In genomic region chrX:21985332-21985777, GRCh38 we compare ENCODE assay signal across 8 cellular contexts. TPM values are rescaled to one million over a fixed set of nuclear protein-coding genes. Genes with fewer than 3 reads are reported as not detected.
DNase-seq lines count a peak whose midpoint lies in the region; ATAC-seq, FAIRE-seq and TF ChIP-seq lines count a peak whose summit lies in the region.

No MANE protein-coding gene starts in this region.

- peaks cover 0 to 29% (median 0%) of the 10 kb centered on the region in 6 donors for H3K36me3 ChIP-seq in spleen

- WGBS in A549 (ENCODE audit: missing lambda C conversion rate): 3% methylated on average over 3 of the region's 3 CpGs
- 11 to 20% (median 17%) methylated on average over 3 of the region's 3 CpGs for WGBS in spleen, 5 donors

- peak; percentile 99 for FAIRE-seq in A549 (lab: Jason Lieb, UNC)

- peak; percentile 76 to 77 for DNase-seq in A549 (ENCODE audit: low read depth in 1 of 2, low spot score in 1 of 2)
- DNase-seq in NCI-H1930 (lab: John Stamatoyannopoulos, UW): peak; percentile 13 to 30
- DNase-seq in T1000 (lab: John Stamatoyannopoulos, UW): peak; percentile 21
- DNase-seq in astrocyte of the cerebellum (ENCODE audit: low read depth): peak; percentile 71
- DNase-seq in hypothalamus (lab: John Stamatoyannopoulos, UW): peak in 39 of 51 donors; percentile 0 to 71 (median 18)
- no peak for DNase-seq in spleen

- H3K4me2 ChIP-seq in A549: no peak overlapping the region

- TF ChIP-seq RAD21 in A549 (conservative IDR thresholded peaks at IDR 0.05 in 1 of 2, IDR thresholded peaks at IDR 0.05 in 1 of 2): peak; percentile 82 to 83

- TF ChIP-seq POLR2A in A549 (IDR thresholded peaks at IDR 0.05; ENCODE audit: low read length) (no peak), spleen (IDR thresholded peaks at IDR 0.05) (no peak)

- H3K4me3 ChIP-seq in A549: no peak overlapping the region
- no peak overlapping the region for H3K4me3 ChIP-seq in astrocyte of the cerebellum (ENCODE audit: low read depth, low read length)
- no peak overlapping the region for H3K4me3 ChIP-seq in spleen

- H3K9me3 ChIP-seq in A549: no peaks in the 10 kb centered on the region
- no peaks in the 10 kb centered on the region for H3K9me3 ChIP-seq in spleen

- H3K4me1 ChIP-seq in A549: peaks cover 13% of the 10 kb centered on the region
- H3K4me1 ChIP-seq in spleen: peaks cover 0 to 6% (median 0%) of the 10 kb centered on the region in 6 donors

- intact Hi-C loops in spleen (cut with DNase I; ENCODE audit: low total_unique reads): loop anchor here (10.0 kb wide), 1 partner anchor 759 kb away; no protein-coding TSS in a partner anchor

- no peak for TF ChIP-seq EP300 in A549 (IDR thresholded peaks at IDR 0.05)

- CTCF ChIA-PET in A549 (lab: Yijun Ruan, JAX): interaction anchor here (0.6 to 2.7 kb wide), 47 partner anchors 9 to 1638 kb away, joined by 3 to 25 read pairs (median 4); no protein-coding TSS in a partner anchor

- in situ Hi-C loops in astrocyte of the cerebellum (cut with HindIII; ENCODE audit: low sequenced_read_pairs): loop anchor here (25.0 kb wide), 1 partner anchor 152 kb away; no protein-coding TSS in a partner anchor

- POLR2A ChIA-PET in A549 (lab: Yijun Ruan, JAX): interaction anchor here (1.1 to 1.6 kb wide), 2 partner anchors 146 to 150 kb away, joined by 3 to 4 read pairs; partner anchors contain the start of gene MBTPS2

- TF ChIP-seq CTCF in A549 (IDR thresholded peaks at IDR 0.05) (peak; percentile 88), astrocyte of the cerebellum (IDR thresholded peaks at IDR 0.05; ENCODE audit: low read depth, low read length, missing control alignments) (peak; percentile 93), spleen (IDR thresholded peaks at IDR 0.05 in 8 of 11, conservative IDR thresholded peaks at IDR 0.05 in 3 of 11) (peak; percentile 86 to 99 (median 92))

- H3K27ac ChIP-seq in A549 (no peak overlapping the region), spleen (peak overlapping the region in 2 of 8 donors; percentile 28 to 36)

- ATAC-seq in A549 (peak; percentile 93 to 95), GM18517 (IDR thresholded peaks at IDR 0.05; ENCODE audit: unreplicated experiment) (peak; percentile 95), HG02981 (IDR thresholded peaks at IDR 0.05; ENCODE audit: unreplicated experiment) (peak; percentile 72)

- no peaks in the 10 kb centered on the region for H3K27me3 ChIP-seq in spleen (replicated peaks in 1 of 7)

TF ChIP-seq in A549, 52 proteins besides CTCF, POLR2A, EP300 and RAD21:
- TF ChIP-seq, protein P1, sequence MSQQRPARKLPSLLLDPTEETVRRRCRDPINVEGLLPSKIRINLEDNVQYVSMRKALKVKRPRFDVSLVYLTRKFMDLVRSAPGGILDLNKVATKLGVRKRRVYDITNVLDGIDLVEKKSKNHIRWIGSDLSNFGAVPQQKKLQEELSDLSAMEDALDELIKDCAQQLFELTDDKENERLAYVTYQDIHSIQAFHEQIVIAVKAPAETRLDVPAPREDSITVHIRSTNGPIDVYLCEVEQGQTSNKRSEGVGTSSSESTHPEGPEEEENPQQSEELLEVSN (IDR thresholded peaks at IDR 0.05; ENCODE audit: borderline replicate concordance, low read depth): no peak
- TF ChIP-seq ZFP36 (IDR thresholded peaks at IDR 0.05; ENCODE audit: borderline replicate concordance, partially characterized antibody) (no peak), ATOH8 (CRISPR knock-in tag; IDR thresholded peaks at IDR 0.05; ENCODE audit: low read depth) (no peak), SMC3 (IDR thresholded peaks at IDR 0.05) (peak; percentile 76), HOXB13 (CRISPR knock-in tag; IDR thresholded peaks at IDR 0.05; ENCODE audit: low read depth) (no peak), ESRRA (IDR thresholded peaks at IDR 0.05; ENCODE audit: borderline replicate concordance, low read length) (no peak), EHF (CRISPR knock-in tag; IDR thresholded peaks at IDR 0.05) (no peak)
- TF ChIP-seq, protein P2, sequence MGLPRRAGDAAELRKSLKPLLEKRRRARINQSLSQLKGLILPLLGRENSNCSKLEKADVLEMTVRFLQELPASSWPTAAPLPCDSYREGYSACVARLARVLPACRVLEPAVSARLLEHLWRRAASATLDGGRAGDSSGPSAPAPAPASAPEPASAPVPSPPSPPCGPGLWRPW (IDR thresholded peaks at IDR 0.05): no peak

RNA-seq across cellular contexts. Expression of gene SMS, which starts 44.8 kb away (rescaled TPM):
- polyA plus RNA-seq in A549 (2011; rRNA removed) (85.7 and 129 TPM in 2 replicates), A549 (2017; fragmentation: RNase III; extraction: RNeasy Plus Mini Kit Qiagen cat#74134 plus additional on column Dnase treatment) (180 to 193 TPM (median 180 TPM) in 3 replicates), spleen (10 to 100 TPM; 30.6 to 56.7 (median 41.6) TPM)
- 104 and 106 TPM in 2 replicates for polyA plus RNA-seq in A549 (2012; cell fraction: cytosol; rRNA removed)
- polyA plus RNA-seq in A549 (2012; cell fraction: nucleus; rRNA removed): 43.9 and 44.9 TPM in 2 replicates
- polyA minus RNA-seq in A549 (2011; rRNA and poly(A)+ RNA removed): 32.3 and 34.1 TPM in 2 replicates
- 10 to 100 TPM; 36.4 to 49.1 (median 43.0) TPM for total RNA-seq in spleen

RNA-seq across cellular contexts. Expression of gene PHEX, which starts 46.8 kb away (rescaled TPM):
- polyA plus RNA-seq in A549 (2011; rRNA removed) (0.81 and 0.98 TPM in 2 replicates), A549 (2017; fragmentation: RNase III; extraction: RNeasy Plus Mini Kit Qiagen cat#74134 plus additional on column Dnase treatment) (0.28 to 0.33 TPM (median 0.31 TPM) in 3 replicates), spleen (under 1 TPM; 0.13 to 0.46 (median 0.23) TPM)
- 0.06 and 0.08 TPM in 2 replicates for polyA plus RNA-seq in A549 (2012; cell fraction: cytosol; rRNA removed)
- polyA plus RNA-seq in A549 (2012; cell fraction: nucleus; rRNA removed): 0.08 and 0.13 TPM in 2 replicates
- 0.39 and 0.54 TPM in 2 replicates for polyA minus RNA-seq in A549 (2011; rRNA and poly(A)+ RNA removed)
- 1 to 10 TPM in 1 of 7 donors, under 1 TPM in 6; 0.33 to 1.5 (median 0.63) TPM for total RNA-seq in spleen
